18 cellular contexts compared by ENCODE assay signal in the genomic region with DNA sequence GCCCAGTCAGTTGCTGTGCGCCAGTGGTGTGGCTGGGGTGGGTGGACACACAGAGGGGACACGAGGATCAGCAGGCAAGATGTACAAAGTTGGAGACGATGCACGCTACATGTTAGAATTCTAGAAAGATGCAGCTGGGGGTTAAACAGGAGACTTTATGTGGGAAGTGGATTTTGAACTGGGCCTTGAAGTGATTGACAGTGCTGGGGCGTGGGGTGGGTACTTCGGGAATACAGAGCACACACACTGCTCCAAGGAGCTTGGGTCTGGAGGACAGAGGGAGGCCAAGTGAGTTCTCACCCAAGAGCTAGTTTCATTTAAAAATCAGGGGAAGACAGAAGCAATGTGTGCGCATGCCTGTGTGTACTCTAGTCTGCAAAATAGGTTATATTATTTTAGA.
"Had no signal": no experiment of that assay in that cellular context is flagged by ENCODE, and none has a peak within 500 bp of the region (broad histone marks: within the 10 kb centered on the region; RNA-seq: fewer than 3 reads in every experiment).

No MANE protein-coding gene starts in this region.

- H3K36me3 Mint-ChIP-seq: naive B cell, WTC11 had no signal

- H3K27ac ChIP-seq: esophagus muscularis mucosa, psoas muscle had no signal

- H3K27ac Mint-ChIP-seq: activated T-cell treated with anti-CD3 and anti-CD28 coated beads, Interleukin-2, amount 50 U/mL, for 24 hours; type B pancreatic cell; WTC11 had no signal

- H3K4me3 Mint-ChIP-seq: activated T-cell treated with anti-CD3 and anti-CD28 coated beads, Interleukin-2, amount 50 U/mL, for 24 hours; naive B cell; type B pancreatic cell; WTC11 had no signal

- DNase-seq: activated CD4-positive, alpha-beta T cell treated with anti-CD3 and anti-CD28 coated beads for 48 hours; activated gamma-delta T cell treated with Interleukin-2 at 50 U/mL for 16 hours; activated T-cell treated with anti-CD3 and anti-CD28 coated beads, Interleukin-2, amount 50 U/mL, for 24 hours; dermis blood vessel endothelial cell; left cardiac atrium; lower lobe of right lung; midbrain; naive B cell; psoas muscle; spleen; stimulated activated CD4-positive, alpha-beta T cell treated with anti-CD3 and anti-CD28 coated beads, Interleukin-1b, Interleukin-23, amount 100 ng/mL, for 48 hours; stimulated activated naive CD4-positive, alpha-beta T cell; substantia nigra had no signal

- H3K4me3 ChIP-seq: esophagus muscularis mucosa, lower lobe of right lung, psoas muscle, SJSA1, spleen had no signal

- H3K27me3 Mint-ChIP-seq: activated T-cell treated with anti-CD3 and anti-CD28 coated beads, Interleukin-2, amount 50 U/mL, for 24 hours; type B pancreatic cell had no signal

- H3K9me3 ChIP-seq: esophagus muscularis mucosa, lower lobe of right lung, psoas muscle, SJSA1, spleen had no signal

- H3K9me3 Mint-ChIP-seq: activated T-cell treated with anti-CD3 and anti-CD28 coated beads, Interleukin-2, amount 50 U/mL, for 24 hours; naive B cell; type B pancreatic cell; WTC11 had no signal

- H3K27me3 ChIP-seq: esophagus muscularis mucosa, SJSA1, spleen had no signal

- ATAC-seq: left cardiac atrium, lower lobe of right lung, psoas muscle, sciatic nerve, WTC11 had no signal

- H3K36me3 ChIP-seq: lower lobe of right lung, SJSA1 had no signal
